ENCODE assay signal across 8 cellular contexts in genomic region chr2:227817940-227818568, GRCh38. TPM values are rescaled to one million over a fixed set of nuclear protein-coding genes. Genes with fewer than 3 reads are reported as not detected.
DNase-seq lines count a peak whose midpoint lies in the region; ATAC-seq and TF ChIP-seq lines count a peak whose summit lies in the region.

No MANE protein-coding gene starts in this region.

- WGBS in H9 (ENCODE audit: extremely low coverage, insufficient read length, low lambda C conversion rate), result no CpG with 5 or more reads among the region's 9 CpGs
- 2% methylated on average over 9 of the region's 9 CpGs for WGBS in SK-N-SH (ENCODE audit: low lambda C conversion rate)
- WGBS in heart left ventricle, 4 donors, result 13 to 22% (median 17%) methylated on average over 9 of the region's 9 CpGs

- no peaks in the 10 kb centered on the region for H3K23me2 ChIP-seq in H9 (ENCODE audit: insufficient read length, low read depth, low read length, poor library complexity, severe bottlenecking)

- no peak overlapping the region for H3K4me3 Mint-ChIP-seq in H9
- no peak overlapping the region for H3K4me3 Mint-ChIP-seq in activated naive CD8-positive, alpha-beta T cell treated with anti-CD3 and anti-CD28 coated beads, Interleukin-2, amount 10 ng/mL, durations not matched to agents 7 days and 5 days

- H3K4ac ChIP-seq in H9 (ENCODE audit: low read depth, low read length), result no peak overlapping the region

- no peak overlapping the region for H3T11ph ChIP-seq in H9 (ENCODE audit: low read length)

- H4K5ac ChIP-seq in H9 (ENCODE audit: insufficient read length, low read depth, low read length), result no peak overlapping the region

- TF ChIP-seq RAD21 in SK-N-SH (IDR thresholded peaks at IDR 0.05; ENCODE audit: low read length), result no peak

- peak in 1 of 2 experiments; percentile 93; a peak in 2 of 4 replicates for TF ChIP-seq EP300 in SK-N-SH (IDR thresholded peaks at IDR 0.05; ENCODE audit: borderline replicate concordance in 1 of 2, low read depth in 1 of 2, low read length in 1 of 2)

- peak overlapping the region; percentile 60 for H2BK12ac ChIP-seq in H9 (ENCODE audit: insufficient read length, low read depth, low read length)

- H3K4me1 Mint-ChIP-seq in H9, result peaks cover 23 to 30% of the 10 kb centered on the region in 2 experiments
- H3K4me1 Mint-ChIP-seq in activated naive CD8-positive, alpha-beta T cell treated with anti-CD3 and anti-CD28 coated beads, Interleukin-2, amount 10 ng/mL, durations not matched to agents 7 days and 5 days, result peaks cover 2% of the 10 kb centered on the region

- H3K36me3 Mint-ChIP-seq in H9 (ENCODE audit: insufficient read depth in 1 of 3, low read depth in 3 of 3), result no peaks in the 10 kb centered on the region
- H3K36me3 Mint-ChIP-seq in activated naive CD8-positive, alpha-beta T cell treated with anti-CD3 and anti-CD28 coated beads, Interleukin-2, amount 10 ng/mL, durations not matched to agents 7 days and 5 days, result no peaks in the 10 kb centered on the region

- no peak overlapping the region for H3K18ac ChIP-seq in H9 (ENCODE audit: insufficient read length, low read depth, low read length)

- H2BK15ac ChIP-seq in H9 (ENCODE audit: low read depth, low read length), result no peak overlapping the region

- no peak overlapping the region for H3K9ac ChIP-seq in H9 (ENCODE audit: extremely low read depth, insufficient read length, low read length)
- peak overlapping the region; percentile 60 for H3K9ac ChIP-seq in SK-N-SH

- peaks cover 24% of the 10 kb centered on the region for H3F3A ChIP-seq in SK-N-SH (replicated peaks; ENCODE audit: insufficient read depth)

- H4K20me1 ChIP-seq in H9 (ENCODE audit: control insufficient read depth, insufficient read depth, insufficient read length) (no peaks in the 10 kb centered on the region), SK-N-SH (ENCODE audit: insufficient read depth) (no peaks in the 10 kb centered on the region)

- no peak overlapping the region for H2BK20ac ChIP-seq in H9 (ENCODE audit: low read depth, low read length, poor library complexity, severe bottlenecking)

- H2AFZ ChIP-seq in H9 (ENCODE audit: low read length), result no peak overlapping the region
- H2AFZ ChIP-seq in SK-N-SH (ENCODE audit: low read depth), result peak overlapping the region; percentile 55; the same call in 1 of the 2 replicates

- H3K36me3 ChIP-seq in SK-N-SH (replicated peaks in 1 of 2; ENCODE audit: control insufficient read depth in 1 of 2, insufficient read depth in 2 of 2, low read length in 1 of 2), result no peaks in the 10 kb centered on the region
- H3K36me3 ChIP-seq in heart left ventricle, result no peaks in the 10 kb centered on the region

- H4K8ac ChIP-seq in H9 (replicated peaks; ENCODE audit: insufficient read length, low read depth, low read length), result no peak overlapping the region

- H3K56ac ChIP-seq in H9 (ENCODE audit: insufficient read length, low read depth, low read length), result no peak overlapping the region

- H3K9me3 Mint-ChIP-seq in H9, result no peaks in the 10 kb centered on the region; a peak in 1 of 5 replicates
- H3K9me3 Mint-ChIP-seq in activated naive CD8-positive, alpha-beta T cell treated with anti-CD3 and anti-CD28 coated beads, Interleukin-2, amount 10 ng/mL, durations not matched to agents 7 days and 5 days, result no peaks in the 10 kb centered on the region

- H3K27me3 ChIP-seq in H9 (ENCODE audit: insufficient read depth, low read length) (no peaks in the 10 kb centered on the region), SK-N-SH (ENCODE audit: insufficient read depth) (no peaks in the 10 kb centered on the region), heart left ventricle (peaks cover 0 to 21% (median 2%) of the 10 kb centered on the region in 9 donors)

- CTCF ChIA-PET in SK-N-SH (lab: Yijun Ruan, JAX), result no interaction called here

- intact Hi-C loops in heart left ventricle (cut with DNase I), result no loop called here

- no peak overlapping the region for H2BK5ac ChIP-seq in H9 (ENCODE audit: insufficient read length, low read length)

- H3K4me2 ChIP-seq in H9 (ENCODE audit: insufficient read depth, insufficient read length, low read length) (no peak overlapping the region), SK-N-SH (peak overlapping the region; percentile 79)

- H4K91ac ChIP-seq in H9 (ENCODE audit: insufficient read length, low read depth, low read length), result no peak overlapping the region

- POLR2A ChIA-PET in SK-N-SH (lab: Yijun Ruan, JAX), result no interaction called here
- POLR2A ChIA-PET in activated naive CD8-positive, alpha-beta T cell treated with anti-CD3 and anti-CD28 coated beads, Interleukin-2, amount 10 ng/mL, durations not matched to agents 7 days and 5 days (lab: Charles Lee), result no interaction called here

- H3K79me1 ChIP-seq in H9 (ENCODE audit: insufficient read depth, low read depth, low read length, poor library complexity, severe bottlenecking), result no peaks in the 10 kb centered on the region

- no peak for TF ChIP-seq POLR2A in heart left ventricle (IDR thresholded peaks at IDR 0.05)

- no peaks in the 10 kb centered on the region; the same call in none of the 2 replicates for H3K27me3 Mint-ChIP-seq in H9 (ENCODE audit: low read depth)
- peaks cover 8% of the 10 kb centered on the region for H3K27me3 Mint-ChIP-seq in activated naive CD8-positive, alpha-beta T cell treated with anti-CD3 and anti-CD28 coated beads, Interleukin-2, amount 10 ng/mL, durations not matched to agents 7 days and 5 days

- ATAC-seq in activated naive CD8-positive, alpha-beta T cell treated with anti-CD3 and anti-CD28 coated beads, Interleukin-2, amount 10 ng/mL, durations not matched to agents 7 days and 5 days (ENCODE audit: low read depth), result peak; percentile 39
- ATAC-seq in heart left ventricle, result peak; percentile 36 to 86 (median 68)
- no peak for ATAC-seq in HG03095 (IDR thresholded peaks at IDR 0.05; ENCODE audit: unreplicated experiment)
- no peak for ATAC-seq in HG03521 (IDR thresholded peaks at IDR 0.05; ENCODE audit: unreplicated experiment)

- H3K9me3 ChIP-seq in H9 (ENCODE audit: control insufficient read depth, low read depth, low read length), result no peaks in the 10 kb centered on the region
- no peaks in the 10 kb centered on the region for H3K9me3 ChIP-seq in SK-N-SH
- no peaks in the 10 kb centered on the region for H3K9me3 ChIP-seq in heart left ventricle

- H3K27ac Mint-ChIP-seq in H9, result no peak overlapping the region; a peak in 2 of 7 replicates
- no peak overlapping the region for H3K27ac Mint-ChIP-seq in activated naive CD8-positive, alpha-beta T cell treated with anti-CD3 and anti-CD28 coated beads, Interleukin-2, amount 10 ng/mL, durations not matched to agents 7 days and 5 days

- no peaks in the 10 kb centered on the region for H3K9me2 ChIP-seq in SK-N-SH

- H3K79me2 ChIP-seq in H9 (ENCODE audit: insufficient read depth, low read length) (no peaks in the 10 kb centered on the region), SK-N-SH (ENCODE audit: insufficient read depth) (peaks cover 4% of the 10 kb centered on the region; the same call in 1 of the 2 replicates)

- peak; percentile 100 for DNase-seq in AG09309 (ENCODE audit: low read depth)
- DNase-seq in H9, result peak; percentile 64
- peak; percentile 4 for DNase-seq in SK-N-SH
- no peak for DNase-seq in activated naive CD8-positive, alpha-beta T cell treated with anti-CD3 and anti-CD28 coated beads, Interleukin-2, amount 10 ng/mL, durations not matched to agents 7 days and 5 days
- DNase-seq in heart left ventricle, result peak; percentile 29 to 95 (median 66)
- peak; percentile 100 for DNase-seq in skeletal muscle cell (ENCODE audit: low read depth)

- TF ChIP-seq CTCF in AG09309 (IDR thresholded peaks at IDR 0.05; ENCODE audit: control insufficient read depth, insufficient read depth, low read depth, low read length, missing control alignments) (no peak), H9 (conservative IDR thresholded peaks at IDR 0.05) (no peak), SK-N-SH (IDR thresholded peaks at IDR 0.05) (no peak; the same call in 1 of the 2 replicates), heart left ventricle (IDR thresholded peaks at IDR 0.05) (no peak)

- H3K14ac ChIP-seq in H9 (ENCODE audit: insufficient read depth, low read length), result no peak overlapping the region

- H2BK120ac ChIP-seq in H9 (ENCODE audit: low read depth, low read length, poor library complexity, severe bottlenecking), result no peak overlapping the region

- no peak overlapping the region for H3K27ac ChIP-seq in H9 (ENCODE audit: insufficient read length, low read depth, low read length)
- H3K27ac ChIP-seq in SK-N-SH (ENCODE audit: low read depth in 2 of 2, low read length in 1 of 2), result peak overlapping the region in 1 of 2 experiments; percentile 92; a peak in 3 of 4 replicates
- H3K27ac ChIP-seq in heart left ventricle, result peak overlapping the region in 4 of 12 donors; percentile 12 to 71 (median 57)

- H3K4me3 ChIP-seq in AG09309 (ENCODE audit: control insufficient read depth, low read depth, low read length) (no peak overlapping the region; the same call in 1 of the 2 replicates), SK-N-SH (ENCODE audit: low read depth in 2 of 2, low read length in 1 of 2) (peak overlapping the region; percentile 17 to 50; a peak in 3 of 4 replicates), heart left ventricle (no peak overlapping the region), skeletal muscle cell (ENCODE audit: low read depth, low read length) (peak overlapping the region; percentile 53)

- no peak overlapping the region for H2AK5ac ChIP-seq in H9 (ENCODE audit: insufficient read length, low read length)

- H3K4me1 ChIP-seq in H9 (ENCODE audit: insufficient read depth, low read length) (peaks cover 5% of the 10 kb centered on the region), SK-N-SH (ENCODE audit: control insufficient read depth in 1 of 2, insufficient read depth in 2 of 2, low read depth in 1 of 2, low read length in 1 of 2) (peaks cover 0 to 16% of the 10 kb centered on the region in 2 experiments; a peak in 2 of 4 replicates), heart left ventricle (peaks cover 0 to 20% (median 0%) of the 10 kb centered on the region in 12 donors)

- no peak overlapping the region for H3K23ac ChIP-seq in H9 (ENCODE audit: insufficient read length, low read depth, low read length)

RNA-seq across cellular contexts. Expression of gene CCL20, which starts 4.4 kb away (rescaled TPM):
- total RNA-seq in H9 (2021) (not detected in 2 replicates), heart left ventricle (under 1 TPM in 1 of 9 donors, not detected in 8; 0.48 TPM)
- polyA plus RNA-seq in SK-N-SH (2012; rRNA removed) (0.12 TPM in 1 of 2 replicates, not detected in the other), heart left ventricle (1 to 10 TPM in 1 of 2 donors, not detected in 1; 1.1 TPM)
- polyA plus RNA-seq in SK-N-SH (2012; cell fraction: cytosol; rRNA removed), result 0.29 and 0.40 TPM in 2 replicates
- polyA plus RNA-seq in SK-N-SH (2012; cell fraction: nucleus; rRNA removed), result 0.19 and 0.21 TPM in 2 replicates
- total RNA-seq in activated naive CD8-positive, alpha-beta T cell treated with anti-CD3 and anti-CD28 coated beads, Interleukin-2, amount 10 ng/mL, durations not matched to agents 7 days and 5 days, result not detected

RNA-seq across cellular contexts. Expression of gene DAW1, which starts 53.4 kb away (rescaled TPM):
- total RNA-seq in H9 (2021) (0.37 TPM in 1 of 2 replicates, not detected in the other), heart left ventricle (1 to 10 TPM in 1 of 9 donors, under 1 TPM in 3, not detected in 5; 0.20 to 1.3 (median 0.46) TPM)
- polyA plus RNA-seq in SK-N-SH (2012; rRNA removed) (1.2 and 2.4 TPM in 2 replicates), heart left ventricle (under 1 TPM in 1 of 2 donors, not detected in 1; 0.47 TPM)
- polyA plus RNA-seq in SK-N-SH (2012; cell fraction: cytosol; rRNA removed), result 2.4 TPM in 2 replicates
- polyA plus RNA-seq in SK-N-SH (2012; cell fraction: nucleus; rRNA removed), result 0.94 and 1.8 TPM in 2 replicates
- total RNA-seq in activated naive CD8-positive, alpha-beta T cell treated with anti-CD3 and anti-CD28 coated beads, Interleukin-2, amount 10 ng/mL, durations not matched to agents 7 days and 5 days, result not detected

Comparison
In these comparisons a context has a peak if more than half of its experiments do, and no peak if none do; other contexts are left out.
1. H3K4me3 ChIP-seq: peak in SK-N-SH (2 of 2) and skeletal muscle cell (single experiment); none in AG09309 (single experiment) and heart left ventricle (0 of 12).
2. ATAC-seq: peak in activated naive CD8-positive, alpha-beta T cell treated with anti-CD3 and anti-CD28 coated beads, Interleukin-2, amount 10 ng/mL, durations not matched to agents 7 days and 5 days (single experiment) and heart left ventricle (4 of 4); none in HG03095 (single experiment) and HG03521 (single experiment).